8 cellular contexts compared by ENCODE assay signal in genomic region chr19:48933382-48933932, GRCh38. TPM values are rescaled to one million over a fixed set of nuclear protein-coding genes. Genes with fewer than 3 reads are reported as not detected.
DNase-seq lines count a peak whose midpoint lies in the region; ATAC-seq and TF ChIP-seq lines count a peak whose summit lies in the region.

Gene DHDH (plus strand): TSS chr19:48933699. CDS start chr19:48933722, 23 bp downstream.

- H3K9ac ChIP-seq in ES-I3 (ENCODE audit: low read depth, low read length) (peak within 1 kb of the TSS; percentile 58), PC-3 (ENCODE audit: low read length) (peak within 1 kb of the TSS; percentile 58)

- no peaks in the 10 kb centered on the region for H3F3A ChIP-seq in PC-3 (ENCODE audit: low read length, unreplicated experiment)

- H3K27ac Mint-ChIP-seq in IgD-negative memory B cell, result no peak within 1 kb of the TSS
- H3K27ac Mint-ChIP-seq in activated T-cell treated with anti-CD3 and anti-CD28 coated beads, Interleukin-2, amount 50 U/mL, for 72 hours, result no peak within 1 kb of the TSS
- H3K27ac Mint-ChIP-seq in naive thymus-derived CD8-positive, alpha-beta T cell, result peak within 1 kb of the TSS; percentile 5 to 95 (median 89)
- peak within 1 kb of the TSS; percentile 54 for H3K27ac Mint-ChIP-seq in stimulated activated effector memory CD8-positive, alpha-beta T cell treated with anti-CD3 and anti-CD28 coated beads, Interleukin-12 subunit alpha, Interleukin-12 subunit beta, amount 100 ng/mL, for 72 hours

- CTCF ChIA-PET in PC-3 (lab: Charles Lee), result interaction anchor here (0.6 kb wide), 1 partner anchor 1495 kb away, joined by 3 read pairs; no protein-coding TSS in a partner anchor

- H2AFZ ChIP-seq in PC-3 (ENCODE audit: low read length), result peak within 1 kb of the TSS; percentile 74

- H3K9me3 ChIP-seq in ES-I3 (ENCODE audit: control insufficient read depth, insufficient read depth, low read length), result no peaks in the 10 kb centered on the region
- H3K9me3 ChIP-seq in PC-3 (ENCODE audit: low read length), result no peaks in the 10 kb centered on the region

- H3K4me1 ChIP-seq in ES-I3 (ENCODE audit: insufficient read depth, low read length), result peaks cover 8% of the 10 kb centered on the region; the same call in 1 of the 2 replicates
- peaks cover 6% of the 10 kb centered on the region for H3K4me1 ChIP-seq in PC-3 (ENCODE audit: insufficient read depth, low read length)

- peak within 1 kb of the TSS; percentile 42 for H3K27ac ChIP-seq in PC-3 (ENCODE audit: low read length)

- H3K79me2 ChIP-seq in PC-3 (ENCODE audit: low read length), result no peaks in the 10 kb centered on the region

- peak within 1 kb of the TSS; percentile 95 for H3K4me2 ChIP-seq in PC-3 (ENCODE audit: low read length)

- intact Hi-C loops in PC-3 (cut with micrococcal nuclease), result no loop called here

- H3K36me3 Mint-ChIP-seq in IgD-negative memory B cell, result no peaks in the 10 kb centered on the region
- no peaks in the 10 kb centered on the region for H3K36me3 Mint-ChIP-seq in activated T-cell treated with anti-CD3 and anti-CD28 coated beads, Interleukin-2, amount 50 U/mL, for 72 hours (ENCODE audit: insufficient read depth in 2 of 2)
- H3K36me3 Mint-ChIP-seq in naive thymus-derived CD8-positive, alpha-beta T cell, result no peaks in the 10 kb centered on the region
- peaks cover 4% of the 10 kb centered on the region for H3K36me3 Mint-ChIP-seq in stimulated activated effector memory CD8-positive, alpha-beta T cell treated with anti-CD3 and anti-CD28 coated beads, Interleukin-12 subunit alpha, Interleukin-12 subunit beta, amount 100 ng/mL, for 72 hours

- H3K9me2 ChIP-seq in PC-3 (replicated peaks; ENCODE audit: low read length), result no peaks in the 10 kb centered on the region

- POLR2A ChIA-PET in PC-3 (lab: Charles Lee; ENCODE audit: unreplicated experiment), result interaction anchor here (0.5 to 1.0 kb wide), 4 partner anchors 8 to 141 kb away, joined by 3 to 7 read pairs (median 4); partner anchors contain the start of gene RUVBL2
- POLR2A ChIA-PET in naive thymus-derived CD8-positive, alpha-beta T cell (lab: Charles Lee), result interaction anchor here (1.1 to 1.5 kb wide), 7 partner anchors 9 to 91 kb away, joined by 3 to 6 read pairs (median 4); partner anchors contain the start of genes GYS1, NUCB1 and RUVBL2

- H3K4me3 ChIP-seq in PC-3 (ENCODE audit: low read length) (peak within 1 kb of the TSS; percentile 70), fibroblast of mammary gland (ENCODE audit: control insufficient read depth, low read depth, low read length) (peak within 1 kb of the TSS; percentile 38)

- no peaks in the 10 kb centered on the region for H3K9me3 Mint-ChIP-seq in IgD-negative memory B cell
- no peaks in the 10 kb centered on the region for H3K9me3 Mint-ChIP-seq in activated T-cell treated with anti-CD3 and anti-CD28 coated beads, Interleukin-2, amount 50 U/mL, for 72 hours
- H3K9me3 Mint-ChIP-seq in naive thymus-derived CD8-positive, alpha-beta T cell, result no peaks in the 10 kb centered on the region
- no peaks in the 10 kb centered on the region for H3K9me3 Mint-ChIP-seq in stimulated activated effector memory CD8-positive, alpha-beta T cell treated with anti-CD3 and anti-CD28 coated beads, Interleukin-12 subunit alpha, Interleukin-12 subunit beta, amount 100 ng/mL, for 72 hours

- H3K4me1 Mint-ChIP-seq in IgD-negative memory B cell, result peaks cover 3 to 10% (median 6%) of the 10 kb centered on the region in 3 donors
- peaks cover 11% of the 10 kb centered on the region for H3K4me1 Mint-ChIP-seq in activated T-cell treated with anti-CD3 and anti-CD28 coated beads, Interleukin-2, amount 50 U/mL, for 72 hours (ENCODE audit: low read depth)
- peaks cover 3 to 21% (median 12%) of the 10 kb centered on the region in 4 donors for H3K4me1 Mint-ChIP-seq in naive thymus-derived CD8-positive, alpha-beta T cell
- peaks cover 15% of the 10 kb centered on the region for H3K4me1 Mint-ChIP-seq in stimulated activated effector memory CD8-positive, alpha-beta T cell treated with anti-CD3 and anti-CD28 coated beads, Interleukin-12 subunit alpha, Interleukin-12 subunit beta, amount 100 ng/mL, for 72 hours

- peaks cover 7% of the 10 kb centered on the region for H3K27me3 Mint-ChIP-seq in IgD-negative memory B cell
- H3K27me3 Mint-ChIP-seq in activated T-cell treated with anti-CD3 and anti-CD28 coated beads, Interleukin-2, amount 50 U/mL, for 72 hours (ENCODE audit: low read depth), result no peaks in the 10 kb centered on the region
- H3K27me3 Mint-ChIP-seq in naive thymus-derived CD8-positive, alpha-beta T cell, result peaks cover 0 to 3% (median 0%) of the 10 kb centered on the region in 5 donors

- DNase-seq in PC-3 (peak; percentile 93), fibroblast of mammary gland (ENCODE audit: low read depth) (peak; percentile 32)
- peak; percentile 89 for DNase-seq in activated T-cell treated with anti-CD3 and anti-CD28 coated beads, Interleukin-2, amount 50 U/mL, for 72 hours
- peak; percentile 74 to 91 (median 86) for DNase-seq in naive thymus-derived CD8-positive, alpha-beta T cell
- DNase-seq in stimulated activated effector memory CD8-positive, alpha-beta T cell treated with anti-CD3 and anti-CD28 coated beads, Interleukin-12 subunit alpha, Interleukin-12 subunit beta, amount 100 ng/mL, for 72 hours (ENCODE audit: low spot score in 2 of 2), result peak; percentile 65 to 88

- no peaks in the 10 kb centered on the region for H4K20me1 ChIP-seq in PC-3 (ENCODE audit: low read length)

- no peaks in the 10 kb centered on the region for H3K27me3 ChIP-seq in PC-3 (ENCODE audit: low read length)

- peak; percentile 98 for ATAC-seq in PC-3
- peak; percentile 95 to 96 for ATAC-seq in activated T-cell treated with anti-CD3 and anti-CD28 coated beads, Interleukin-2, amount 50 U/mL, for 72 hours (replicated peaks in 1 of 2)
- ATAC-seq in naive thymus-derived CD8-positive, alpha-beta T cell, result peak; percentile 96 to 98
- peak; percentile 92 for ATAC-seq in stimulated activated effector memory CD8-positive, alpha-beta T cell treated with anti-CD3 and anti-CD28 coated beads, Interleukin-12 subunit alpha, Interleukin-12 subunit beta, amount 100 ng/mL, for 72 hours
- ATAC-seq in HG03097 (IDR thresholded peaks at IDR 0.05; ENCODE audit: low FRiP score, unreplicated experiment), result no peak

- TF ChIP-seq CTCF in PC-3 (conservative IDR thresholded peaks at IDR 0.05; ENCODE audit: low read depth, low read length) (no peak), fibroblast of mammary gland (conservative IDR thresholded peaks at IDR 0.05; ENCODE audit: control insufficient read depth, insufficient read depth, low read depth, low read length) (no peak)

- no peaks in the 10 kb centered on the region for H3K36me3 ChIP-seq in ES-I3 (ENCODE audit: insufficient read depth, low read length)
- H3K36me3 ChIP-seq in PC-3 (ENCODE audit: low read depth, low read length), result no peaks in the 10 kb centered on the region

- H3K4me3 Mint-ChIP-seq in IgD-negative memory B cell, result peak within 1 kb of the TSS; percentile 67 to 94 (median 87)
- peak within 1 kb of the TSS; percentile 90 to 96 for H3K4me3 Mint-ChIP-seq in activated T-cell treated with anti-CD3 and anti-CD28 coated beads, Interleukin-2, amount 50 U/mL, for 72 hours
- peak within 1 kb of the TSS; percentile 80 to 94 (median 88) for H3K4me3 Mint-ChIP-seq in naive thymus-derived CD8-positive, alpha-beta T cell
- peak within 1 kb of the TSS; percentile 82 for H3K4me3 Mint-ChIP-seq in stimulated activated effector memory CD8-positive, alpha-beta T cell treated with anti-CD3 and anti-CD28 coated beads, Interleukin-12 subunit alpha, Interleukin-12 subunit beta, amount 100 ng/mL, for 72 hours

- no TSS peak for BruUV-seq in PC-3 (replicated peaks; lab: Mats Ljungman, UMichigan)

RNA-seq across cellular contexts. Expression of gene DHDH, which starts in this region (rescaled TPM):
- polyA plus RNA-seq in IgD-negative memory B cell, result 0.39 TPM
- total RNA-seq in PC-3 (2014; rRNA removed), result 1.6 and 1.8 TPM in 2 replicates
- 1 to 10 TPM; 3.2 to 3.6 TPM for total RNA-seq in activated T-cell treated with anti-CD3 and anti-CD28 coated beads, Interleukin-2, amount 50 U/mL, for 72 hours
- 1 to 10 TPM; 1.8 to 2.3 TPM for total RNA-seq in naive thymus-derived CD8-positive, alpha-beta T cell
- 1 to 10 TPM in 2 of 3 donors, under 1 TPM in 1; 0.67 to 2.4 (median 2.0) TPM for polyA plus RNA-seq in naive thymus-derived CD8-positive, alpha-beta T cell

Comparison
In these comparisons a context has a peak if more than half of its experiments do, and no peak if none do; other contexts are left out.
1. H3K27ac Mint-ChIP-seq: peak in naive thymus-derived CD8-positive, alpha-beta T cell (10 of 10) and stimulated activated effector memory CD8-positive, alpha-beta T cell treated with anti-CD3 and anti-CD28 coated beads, Interleukin-12 subunit alpha, Interleukin-12 subunit beta, amount 100 ng/mL, for 72 hours (single experiment); none in IgD-negative memory B cell (0 of 3) and activated T-cell treated with anti-CD3 and anti-CD28 coated beads, Interleukin-2, amount 50 U/mL, for 72 hours (single experiment).
2. DNase-seq: peak in every context shown above with its lines; median percentile 93 in PC-3; 89 in activated T-cell treated with anti-CD3 and anti-CD28 coated beads, Interleukin-2, amount 50 U/mL, for 72 hours; 86 in naive thymus-derived CD8-positive, alpha-beta T cell; 76 in stimulated activated effector memory CD8-positive, alpha-beta T cell treated with anti-CD3 and anti-CD28 coated beads, Interleukin-12 subunit alpha, Interleukin-12 subunit beta, amount 100 ng/mL, for 72 hours; 32 in fibroblast of mammary gland.
3. Peak in every context shown above with its lines, with median percentiles within 50 percentile points of each other: H3K4me3 Mint-ChIP-seq.